Comparison of ENCODE assay signal across 19 cellular contexts in genomic region chr5:147534172-147534951, GRCh38. TPM values are rescaled to one million over a fixed set of nuclear protein-coding genes. Genes with fewer than 3 reads are reported as not detected.
DNase-seq lines count a peak whose midpoint lies in the region; ATAC-seq, FAIRE-seq and TF ChIP-seq lines count a peak whose summit lies in the region.
"Had no signal": no experiment of that assay in that cellular context is flagged by ENCODE, and none has a peak within 500 bp of the region (broad histone marks: within the 10 kb centered on the region; RNA-seq: fewer than 3 reads in every experiment).

No MANE protein-coding gene starts in this region.

- H3K4me3 ChIP-seq in ACC112 (ENCODE audit: low read depth, low read length) (no peak overlapping the region), adipocyte (ENCODE audit: low read length) (peak overlapping the region; percentile 16), foreskin fibroblast (ENCODE audit: low read depth in 1 of 2, low read length in 2 of 2) (no peak overlapping the region), Karpas-422 (ENCODE audit: low read length) (no peak overlapping the region)
- H3K4me3 ChIP-seq: SK-N-MC had no signal

- no peak for DNase-seq in H54 (ENCODE audit: insufficient read length, low spot score)
- peak; percentile 81 for DNase-seq in adipocyte (ENCODE audit: low read depth)
- DNase-seq in foreskin fibroblast, result peak; percentile 74 to 89
- DNase-seq in Karpas-422, result no peak
- DNase-seq in dermis blood vessel endothelial cell, result no peak
- DNase-seq: activated CD4-positive, alpha-beta T cell treated with anti-CD3 and anti-CD28 coated beads, Interleukin-2, amount 50 U/mL, for 4 hours; caudate nucleus; GOT3; immature natural killer cell; NCI-H1436; nephron progenitor cell; retina; stimulated activated CD4-positive, alpha-beta T cell treated with anti-CD3 and anti-CD28 coated beads, Interleukin-15, amount 100 ng/mL, for 24 hours had no signal

- H3K9ac ChIP-seq in adipocyte (ENCODE audit: low read length), result no peak overlapping the region
- no peak overlapping the region for H3K9ac ChIP-seq in Karpas-422 (ENCODE audit: low read length)

- FAIRE-seq in H54 (lab: Jason Lieb, UNC), result peak; percentile 64
- FAIRE-seq: GM12891 had no signal

- no peak for TF ChIP-seq CTCF in foreskin fibroblast (IDR thresholded peaks at IDR 0.05; ENCODE audit: low read depth, low read length)

- no peak overlapping the region for H2AFZ ChIP-seq in ACC112 (ENCODE audit: low read length, unreplicated experiment)
- H2AFZ ChIP-seq in Karpas-422 (ENCODE audit: low read length), result no peak overlapping the region

- H3K36me3 ChIP-seq in ACC112 (ENCODE audit: insufficient read depth, low read length), result no peaks in the 10 kb centered on the region
- H3K36me3 ChIP-seq in adipocyte (ENCODE audit: control insufficient read depth, insufficient read depth, low read length, severe bottlenecking), result no peaks in the 10 kb centered on the region
- no peaks in the 10 kb centered on the region for H3K36me3 ChIP-seq in Karpas-422 (ENCODE audit: insufficient read depth, low read length)

- H3K9me2 ChIP-seq in Karpas-422 (replicated peaks; ENCODE audit: insufficient read depth, low read length), result no peaks in the 10 kb centered on the region

- no peak overlapping the region for H3K4me2 ChIP-seq in Karpas-422 (ENCODE audit: low read depth, low read length, poor library complexity, severe bottlenecking)

- no peak for TF ChIP-seq POLR2A in H54 (IDR thresholded peaks at IDR 0.05; ENCODE audit: low read depth, low read length)

- no peaks in the 10 kb centered on the region for H3K27me3 ChIP-seq in ACC112 (ENCODE audit: insufficient read depth, low read length)
- no peaks in the 10 kb centered on the region for H3K27me3 ChIP-seq in adipocyte (replicated peaks; ENCODE audit: control insufficient read depth, insufficient read depth, low read length)
- peaks cover 3% of the 10 kb centered on the region; the same call in 1 of the 2 replicates for H3K27me3 ChIP-seq in Karpas-422 (ENCODE audit: low read length)

- H3K79me2 ChIP-seq in ACC112 (ENCODE audit: control insufficient read depth, insufficient read depth, low read length, unreplicated experiment) (no peaks in the 10 kb centered on the region), Karpas-422 (ENCODE audit: low read length) (no peaks in the 10 kb centered on the region)

- H3K4me1 ChIP-seq in ACC112 (ENCODE audit: control insufficient read depth, insufficient read depth, low read length, unreplicated experiment) (peaks cover 48% of the 10 kb centered on the region), adipocyte (ENCODE audit: control insufficient read depth, insufficient read depth, low read length) (peaks cover 25% of the 10 kb centered on the region), Karpas-422 (ENCODE audit: low read length) (peaks cover 7% of the 10 kb centered on the region; the same call in 1 of the 2 replicates)

- H3K27ac ChIP-seq in ACC112 (ENCODE audit: low read depth, low read length) (peak overlapping the region; percentile 73; the same call in 1 of the 2 replicates), Karpas-422 (ENCODE audit: low read length) (no peak overlapping the region)
- H3K27ac ChIP-seq: SK-N-MC had no signal

- no peaks in the 10 kb centered on the region for H3K9me3 ChIP-seq in adipocyte (ENCODE audit: control insufficient read depth, low read length)
- no peaks in the 10 kb centered on the region for H3K9me3 ChIP-seq in Karpas-422 (ENCODE audit: low read length)

- ATAC-seq in HG03457 (IDR thresholded peaks at IDR 0.05; ENCODE audit: unreplicated experiment) (no peak), GM18861 (IDR thresholded peaks at IDR 0.05; ENCODE audit: unreplicated experiment) (no peak)
- ATAC-seq: activated naive CD4-positive, alpha-beta T cell treated with anti-CD3 and anti-CD28 coated beads, Interleukin-2, amount 50 U/mL, for 72 hours had no signal

- H4K20me1 ChIP-seq in Karpas-422 (ENCODE audit: insufficient read depth, low read depth, low read length), result no peaks in the 10 kb centered on the region

RNA-seq across cellular contexts. Expression of gene DPYSL3, which starts 24.5 kb away (rescaled TPM):
- not detected in 2 replicates for total RNA-seq in Karpas-422 (2014; rRNA removed; shearing (Covaris generic); ENCODE audit: low replicate concordance)
- 37.1 and 50.0 TPM in 2 replicates for total RNA-seq in dermis blood vessel endothelial cell

Comparison
In these comparisons a context has a peak if more than half of its experiments do, and no peak if none do; other contexts are left out.
1. DNase-seq: peak in adipocyte (single experiment) and foreskin fibroblast (2 of 2); none in H54 (single experiment), Karpas-422 (single experiment) and dermis blood vessel endothelial cell (single experiment).
2. RNA of gene DPYSL3, which starts 24.5 kb away (total RNA-seq): 37.1 to 50.0 TPM in dermis blood vessel endothelial cell; not detected in Karpas-422; every median in the first group is over 10 times any median in the second.